Comparison of ENCODE assay signal across 1 cellular context in genomic region chr16:58733671-58734458, GRCh38.
TF ChIP-seq lines count a peak whose summit lies in the region.

Gene GOT2 (minus strand): TSS chr16:58734316. CDS start chr16:58734228, 88 bp downstream.

TF ChIP-seq in HepG2, 621 proteins besides CTCF, POLR2A, EP300 and RAD21 (continued from another document and continues in another):
- TF ChIP-seq PRDM15 (CRISPR knock-in tag; IDR thresholded peaks at IDR 0.05) (peak; percentile 75), GMEB1 (CRISPR knock-in tag; IDR thresholded peaks at IDR 0.05; ENCODE audit: borderline replicate concordance) (peak; percentile 71), SMAD1 (CRISPR knock-in tag; IDR thresholded peaks at IDR 0.05; ENCODE audit: borderline replicate concordance, low read depth) (peak; percentile 92), YEATS4 (CRISPR knock-in tag; IDR thresholded peaks at IDR 0.05; ENCODE audit: borderline replicate concordance) (peak; percentile 98), ZNF317 (CRISPR knock-in tag; IDR thresholded peaks at IDR 0.05) (peak; percentile 90; the same call in 1 of the 2 replicates), NAIF1 (CRISPR knock-in tag; IDR thresholded peaks at IDR 0.05; ENCODE audit: borderline replicate concordance) (peak; percentile 86; the same call in 1 of the 2 replicates), ZNF264 (CRISPR knock-in tag; IDR thresholded peaks at IDR 0.05) (peak; percentile 83), SALL2 (CRISPR knock-in tag; IDR thresholded peaks at IDR 0.05) (peak; percentile 97), SYNCRIP (IDR thresholded peaks at IDR 0.05; ENCODE audit: insufficient read depth, low read depth, low read length) (no peak), THYN1 (CRISPR knock-in tag; IDR thresholded peaks at IDR 0.05; ENCODE audit: borderline replicate concordance, low read depth) (no peak), ZNF20 (CRISPR knock-in tag; IDR thresholded peaks at IDR 0.05) (0 out of 2 replicates have a peak, but pooled peaks have one; percentile 31), KDM6A (CRISPR knock-in tag; IDR thresholded peaks at IDR 0.05; ENCODE audit: low read depth) (no peak), ZNF572 (CRISPR knock-in tag; IDR thresholded peaks at IDR 0.05) (peak; percentile 97), RFX1 (IDR thresholded peaks at IDR 0.05) (no peak), RXRB (CRISPR knock-in tag; IDR thresholded peaks at IDR 0.05; ENCODE audit: borderline replicate concordance) (peak; percentile 84), HOXA9 (CRISPR knock-in tag; IDR thresholded peaks at IDR 0.05; ENCODE audit: borderline replicate concordance) (peak; percentile 92), MTERF4 (CRISPR knock-in tag; IDR thresholded peaks at IDR 0.05) (peak; percentile 78; the same call in 1 of the 2 replicates), GABPA (IDR thresholded peaks at IDR 0.05; ENCODE audit: low read depth, low read length) (peak; percentile 57), GABPA (CRISPR knock-in tag; IDR thresholded peaks at IDR 0.05; ENCODE audit: low read depth) (peak; percentile 43), ONECUT2 (CRISPR knock-in tag; IDR thresholded peaks at IDR 0.05) (peak; percentile 44; the same call in 1 of the 2 replicates), ZNF7 (CRISPR knock-in tag; IDR thresholded peaks at IDR 0.05) (no peak), ERF (CRISPR knock-in tag; IDR thresholded peaks at IDR 0.05) (peak; percentile 93), MED8 (CRISPR knock-in tag; IDR thresholded peaks at IDR 0.05; ENCODE audit: insufficient replicate concordance) (peak; percentile 81), CEBPZ (IDR thresholded peaks at IDR 0.05; ENCODE audit: low read length) (no peak), ZNF460 (CRISPR knock-in tag; IDR thresholded peaks at IDR 0.05; ENCODE audit: borderline replicate concordance) (peak; percentile 29; the same call in 1 of the 2 replicates), ISX (CRISPR knock-in tag; conservative IDR thresholded peaks at IDR 0.05) (no peak), BHLHE40 (IDR thresholded peaks at IDR 0.05; ENCODE audit: low read length) (peak; percentile 58; the same call in 1 of the 2 replicates), ZNF564 (CRISPR knock-in tag; IDR thresholded peaks at IDR 0.05) (peak; percentile 91), ZNF513 (CRISPR knock-in tag; conservative IDR thresholded peaks at IDR 0.05) (no peak; the same call in 1 of the 2 replicates), NR2C2 (CRISPR knock-in tag; IDR thresholded peaks at IDR 0.05; ENCODE audit: borderline replicate concordance) (peak; percentile 16; the same call in 1 of the 2 replicates), ZXDC (CRISPR knock-in tag; IDR thresholded peaks at IDR 0.05) (0 out of 2 replicates have a peak, but pooled peaks have one; percentile 28), NR2F6 (IDR thresholded peaks at IDR 0.05) (no peak; the same call in 1 of the 2 replicates), NR2F6 (CRISPR knock-in tag; IDR thresholded peaks at IDR 0.05) (peak; percentile 88)
- TF ChIP-seq, protein P1, sequence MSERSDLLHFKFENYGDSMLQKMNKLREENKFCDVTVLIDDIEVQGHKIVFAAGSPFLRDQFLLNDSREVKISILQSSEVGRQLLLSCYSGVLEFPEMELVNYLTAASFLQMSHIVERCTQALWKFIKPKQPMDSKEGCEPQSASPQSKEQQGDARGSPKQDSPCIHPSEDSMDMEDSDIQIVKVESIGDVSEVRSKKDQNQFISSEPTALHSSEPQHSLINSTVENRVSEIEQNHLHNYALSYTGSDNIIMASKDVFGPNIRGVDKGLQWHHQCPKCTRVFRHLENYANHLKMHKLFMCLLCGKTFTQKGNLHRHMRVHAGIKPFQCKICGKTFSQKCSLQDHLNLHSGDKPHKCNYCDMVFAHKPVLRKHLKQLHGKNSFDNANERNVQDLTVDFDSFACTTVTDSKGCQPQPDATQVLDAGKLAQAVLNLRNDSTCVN (CRISPR knock-in tag; IDR thresholded peaks at IDR 0.05; ENCODE audit: borderline replicate concordance): peak; percentile 90
- TF ChIP-seq, protein P2, sequence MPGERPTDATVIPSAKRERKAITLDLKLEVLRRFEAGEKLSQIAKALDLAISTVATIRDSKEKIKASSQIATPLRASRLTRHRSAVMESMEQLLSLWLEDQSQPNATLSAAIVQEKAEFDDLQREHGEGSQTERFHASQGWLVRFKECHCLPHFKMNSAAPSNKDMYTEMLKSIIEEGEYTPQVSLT (CRISPR knock-in tag; IDR thresholded peaks at IDR 0.05; ENCODE audit: borderline replicate concordance, low read depth): no peak
- TF ChIP-seq, protein P3, sequence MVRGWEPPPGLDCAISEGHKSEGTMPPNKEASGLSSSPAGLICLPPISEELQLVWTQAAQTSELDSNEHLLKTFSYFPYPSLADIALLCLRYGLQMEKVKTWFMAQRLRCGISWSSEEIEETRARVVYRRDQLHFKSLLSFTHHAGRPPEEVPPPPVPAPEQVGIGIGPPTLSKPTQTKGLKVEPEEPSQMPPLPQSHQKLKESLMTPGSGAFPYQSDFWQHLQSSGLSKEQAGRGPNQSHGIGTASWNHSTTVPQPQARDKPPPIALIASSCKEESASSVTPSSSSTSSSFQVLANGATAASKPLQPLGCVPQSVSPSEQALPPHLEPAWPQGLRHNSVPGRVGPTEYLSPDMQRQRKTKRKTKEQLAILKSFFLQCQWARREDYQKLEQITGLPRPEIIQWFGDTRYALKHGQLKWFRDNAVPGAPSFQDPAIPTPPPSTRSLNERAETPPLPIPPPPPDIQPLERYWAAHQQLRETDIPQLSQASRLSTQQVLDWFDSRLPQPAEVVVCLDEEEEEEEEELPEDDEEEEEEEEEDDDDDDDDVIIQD (CRISPR knock-in tag; IDR thresholded peaks at IDR 0.05; ENCODE audit: low read depth): peak; percentile 95
- TF ChIP-seq, protein P4, sequence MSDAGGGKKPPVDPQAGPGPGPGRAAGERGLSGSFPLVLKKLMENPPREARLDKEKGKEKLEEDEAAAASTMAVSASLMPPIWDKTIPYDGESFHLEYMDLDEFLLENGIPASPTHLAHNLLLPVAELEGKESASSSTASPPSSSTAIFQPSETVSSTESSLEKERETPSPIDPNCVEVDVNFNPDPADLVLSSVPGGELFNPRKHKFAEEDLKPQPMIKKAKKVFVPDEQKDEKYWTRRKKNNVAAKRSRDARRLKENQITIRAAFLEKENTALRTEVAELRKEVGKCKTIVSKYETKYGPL (CRISPR knock-in tag; IDR thresholded peaks at IDR 0.05): peak; percentile 55; the same call in 1 of the 2 replicates
- TF ChIP-seq, protein P5, sequence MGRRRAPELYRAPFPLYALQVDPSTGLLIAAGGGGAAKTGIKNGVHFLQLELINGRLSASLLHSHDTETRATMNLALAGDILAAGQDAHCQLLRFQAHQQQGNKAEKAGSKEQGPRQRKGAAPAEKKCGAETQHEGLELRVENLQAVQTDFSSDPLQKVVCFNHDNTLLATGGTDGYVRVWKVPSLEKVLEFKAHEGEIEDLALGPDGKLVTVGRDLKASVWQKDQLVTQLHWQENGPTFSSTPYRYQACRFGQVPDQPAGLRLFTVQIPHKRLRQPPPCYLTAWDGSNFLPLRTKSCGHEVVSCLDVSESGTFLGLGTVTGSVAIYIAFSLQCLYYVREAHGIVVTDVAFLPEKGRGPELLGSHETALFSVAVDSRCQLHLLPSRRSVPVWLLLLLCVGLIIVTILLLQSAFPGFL (CRISPR knock-in tag; IDR thresholded peaks at IDR 0.05): no peak
